ENCODE assay signal across 8 cellular contexts in the genomic region with DNA sequence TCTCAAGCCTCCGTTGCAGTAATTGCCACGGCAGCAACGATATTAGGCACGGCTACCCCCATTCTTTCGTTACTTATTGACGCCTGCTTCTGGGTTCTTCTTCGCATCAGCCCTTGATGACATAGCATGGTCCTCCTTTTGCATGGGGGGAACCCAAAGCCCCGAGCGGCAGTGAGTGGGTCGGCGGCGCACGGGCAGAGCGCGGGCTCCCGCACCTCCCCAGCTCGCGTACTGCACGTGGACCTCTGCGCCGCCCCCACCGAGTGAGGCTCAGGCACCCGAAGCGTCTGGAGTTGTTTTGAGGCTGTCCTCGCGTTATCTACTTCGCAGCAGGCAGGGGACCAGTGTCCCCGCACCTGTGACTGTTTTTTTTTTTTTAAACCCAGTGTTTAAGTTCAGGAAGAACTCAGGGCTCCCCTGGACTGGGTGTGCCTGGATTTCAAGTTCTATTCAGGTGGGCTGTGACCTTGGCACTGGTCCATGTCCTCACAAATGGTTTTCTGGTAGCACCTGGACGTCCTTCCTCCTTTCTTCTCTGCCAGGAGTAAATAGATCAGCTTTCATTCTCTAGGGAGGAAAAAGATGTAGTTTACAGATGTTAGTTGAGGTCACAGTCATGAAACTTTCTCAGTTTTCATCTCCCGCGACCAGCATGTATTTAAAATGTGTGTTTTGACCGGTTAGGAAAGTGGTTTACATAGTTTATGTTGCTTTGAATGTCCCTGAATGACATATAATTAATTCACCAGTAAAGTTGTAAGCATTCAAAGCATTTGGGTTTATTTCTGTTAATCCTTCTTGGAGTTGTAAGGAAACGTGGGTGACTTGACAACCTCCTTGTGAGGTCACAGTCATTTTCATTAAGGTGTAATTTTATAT. TPM values are rescaled to one million over a fixed set of nuclear protein-coding genes. Genes with fewer than 3 reads are reported as not detected.
A peak's percentile ranks its signal among the peaks of the same experiment; 100 is the strongest.
DNase-seq lines count a peak whose midpoint lies in the region; FAIRE-seq and TF ChIP-seq lines count a peak whose summit lies in the region.

No MANE protein-coding gene starts in this region.

- H2AFZ ChIP-seq in trophoblast cell (ENCODE audit: insufficient read depth, low read length, poor library complexity): no peak overlapping the region

- no peak overlapping the region for H2AK5ac ChIP-seq in trophoblast cell (ENCODE audit: low read length)

- H2BK120ac ChIP-seq in trophoblast cell (ENCODE audit: insufficient read depth, low read length, poor library complexity): no peak overlapping the region

- no peak for FAIRE-seq in H54 (lab: Jason Lieb, UNC)
- FAIRE-seq in GM19239 (lab: Jason Lieb, UNC): no peak

- H4K8ac ChIP-seq in trophoblast cell (ENCODE audit: low read depth, low read length): no peak overlapping the region

- H3K4me3 ChIP-seq in endocrine pancreas (ENCODE audit: control insufficient read depth, insufficient read depth, low read length) (peak overlapping the region; percentile 0), trophoblast cell (ENCODE audit: low read depth, low read length) (no peak overlapping the region)

- H3K79me1 ChIP-seq in trophoblast cell (ENCODE audit: low read length): no peaks in the 10 kb centered on the region

- H2BK12ac ChIP-seq in trophoblast cell (ENCODE audit: low read length): no peak overlapping the region

- no peak overlapping the region for H4K91ac ChIP-seq in trophoblast cell (ENCODE audit: low read depth, low read length)

- no peaks in the 10 kb centered on the region for H3K36me3 ChIP-seq in endocrine pancreas (ENCODE audit: control insufficient read depth, insufficient read depth, low read length)
- no peaks in the 10 kb centered on the region for H3K36me3 ChIP-seq in trophoblast cell (ENCODE audit: control insufficient read depth in 1 of 2, insufficient read depth in 2 of 2, low read length in 2 of 2)

- H3K27ac ChIP-seq in trophoblast cell (ENCODE audit: low read depth, low read length): no peak overlapping the region

- H3K79me2 ChIP-seq in trophoblast cell (ENCODE audit: control insufficient read depth, insufficient read depth, low read length, poor library complexity): no peaks in the 10 kb centered on the region

- peak overlapping the region; percentile 93 for H3K4me2 ChIP-seq in trophoblast cell (ENCODE audit: low read length)

- no peak overlapping the region for H3K23ac ChIP-seq in trophoblast cell (ENCODE audit: low read length)

- no CpG with 5 or more reads among the region's 33 CpGs for WGBS in trophoblast cell (ENCODE audit: extremely low coverage, insufficient coverage, insufficient read length)

- no peak overlapping the region for H4K12ac ChIP-seq in trophoblast cell (ENCODE audit: low read depth, low read length)

- no peak overlapping the region for H2BK5ac ChIP-seq in trophoblast cell (ENCODE audit: low read depth, low read length, poor library complexity)

- H3K14ac ChIP-seq in trophoblast cell (ENCODE audit: low read length): no peak overlapping the region

- H3K27me3 ChIP-seq in endocrine pancreas (ENCODE audit: control insufficient read depth, insufficient read depth, low read length) (no peaks in the 10 kb centered on the region), trophoblast cell (ENCODE audit: insufficient read depth, low read length) (peaks cover 35% of the 10 kb centered on the region)

- peak overlapping the region; percentile 43 for H3K9ac ChIP-seq in endocrine pancreas (ENCODE audit: control insufficient read depth, insufficient read depth, low read length)
- H3K9ac ChIP-seq in trophoblast cell (ENCODE audit: low read length): no peak overlapping the region

- H3K9me3 ChIP-seq in endocrine pancreas (ENCODE audit: control insufficient read depth, low read length) (no peaks in the 10 kb centered on the region), trophoblast cell (ENCODE audit: insufficient read depth, low read depth, low read length) (no peaks in the 10 kb centered on the region)

- peak; percentile 12 for DNase-seq in activated T-cell treated with anti-CD3 and anti-CD28 coated beads for 48 hours (ENCODE audit: low read depth)
- DNase-seq in activated T-cell treated with anti-CD3 and anti-CD28 coated beads for 4 hours: no peak
- DNase-seq in NCI-H82 (lab: John Stamatoyannopoulos, UW): peak; percentile 73
- no peak for DNase-seq in trophoblast cell
- DNase-seq in H4 (ENCODE audit: low spot score): no peak
- DNase-seq in H54 (ENCODE audit: insufficient read length, low spot score): no peak
- no peak for DNase-seq in GM19239 (ENCODE audit: insufficient read length, low spot score)

- H3K4ac ChIP-seq in trophoblast cell (ENCODE audit: low read depth, low read length): no peak overlapping the region

- no peak for TF ChIP-seq POLR2A in H54 (IDR thresholded peaks at IDR 0.05; ENCODE audit: low read depth, low read length)

- H3K4me1 ChIP-seq in endocrine pancreas (ENCODE audit: control insufficient read depth, insufficient read depth, low read length) (no peaks in the 10 kb centered on the region), trophoblast cell (ENCODE audit: control insufficient read depth in 1 of 2, insufficient read depth in 2 of 2, low read length in 2 of 2) (peaks cover 3 to 10% of the 10 kb centered on the region in 2 experiments)

- no peak overlapping the region for H3K18ac ChIP-seq in trophoblast cell (ENCODE audit: low read length)

RNA-seq across cellular contexts. Expression of a gene that starts 1.4 kb away (rescaled TPM):
- polyA plus RNA-seq in trophoblast cell (2013): not detected in 2 replicates
- not detected in 2 replicates for total RNA-seq in H4 (2014; rRNA removed; shearing (Covaris generic))

RNA-seq across cellular contexts. Expression of a gene that starts 37.2 kb away (rescaled TPM):
- polyA plus RNA-seq in trophoblast cell (2013): 0.12 and 0.15 TPM in 2 replicates
- total RNA-seq in H4 (2014; rRNA removed; shearing (Covaris generic)): not detected in 2 replicates

Comparison
In these comparisons a context has a peak if more than half of its experiments do, and no peak if none do; other contexts are left out.
1. DNase-seq: peak in activated T-cell treated with anti-CD3 and anti-CD28 coated beads for 48 hours (single experiment) and NCI-H82 (single experiment); none in activated T-cell treated with anti-CD3 and anti-CD28 coated beads for 4 hours (single experiment), trophoblast cell (0 of 2), H4 (single experiment), H54 (single experiment) and GM19239 (single experiment).